Comparison of ENCODE assay signal across 9 cellular contexts in the genomic region with DNA sequence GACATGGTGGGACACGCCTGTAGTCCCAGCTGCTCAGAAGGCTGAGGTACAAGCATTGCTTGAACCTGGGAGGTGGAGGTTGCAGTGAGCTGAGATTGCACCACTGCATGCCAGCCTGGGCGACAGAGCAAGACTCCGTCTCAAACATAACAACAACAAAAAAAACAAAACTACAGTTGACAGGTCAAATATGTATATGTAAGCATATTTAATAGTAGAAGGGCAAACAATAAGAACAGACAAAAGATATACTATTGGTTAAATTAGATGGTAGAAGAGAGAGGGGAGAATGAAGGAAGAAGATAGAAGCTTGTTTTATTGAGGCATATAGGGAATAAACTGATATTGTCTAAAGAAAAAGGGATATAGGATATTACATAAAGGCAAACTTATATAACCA.
"Had no signal": no experiment of that assay in that cellular context is flagged by ENCODE, and none has a peak within 500 bp of the region (broad histone marks: within the 10 kb centered on the region; RNA-seq: fewer than 3 reads in every experiment).

No MANE protein-coding gene starts in this region.

- H2AFZ ChIP-seq: GM23248 had no signal

- DNase-seq: GM23248, H9, HCEC 1CT, Karpas-422, KBM-7 had no signal

- H3K4me3 ChIP-seq: GM23248 had no signal

- H3K4me2 ChIP-seq: KMS-11 had no signal

- H3K27ac Mint-ChIP-seq: H9 had no signal

- FAIRE-seq: H1, H54, HTR-8/SVneo had no signal

- H3K9ac ChIP-seq: GM23248, KMS-11 had no signal

- H3K4me3 Mint-ChIP-seq: H9 had no signal

- H3K27ac ChIP-seq: GM23248, KMS-11 had no signal
